Comparison of ENCODE assay signal across 8 cellular contexts in genomic region chr20:45970646-45971424, GRCh38. TPM values are rescaled to one million over a fixed set of nuclear protein-coding genes. Genes with fewer than 3 reads are reported as not detected.
DNase-seq lines count a peak whose midpoint lies in the region; ATAC-seq and TF ChIP-seq lines count a peak whose summit lies in the region.

No MANE protein-coding gene starts in this region.

- peaks cover 10% of the 10 kb centered on the region for H3K4me1 Mint-ChIP-seq in activated T-helper 2 cell treated with anti-CD3 and anti-CD28 coated beads, Interferon-gamma antibody, Interleukin-2, Interleukin-4, amounts not matched to agents 10 μg/mL and 5 μg/mL and 100 μg/mL, durations not matched to agents 14 hours and 24 hours and 36 hours (ENCODE audit: low read depth)

- H3K4me1 ChIP-seq in left ventricle myocardium inferior = peaks cover 29% of the 10 kb centered on the region
- H3K4me1 ChIP-seq in rectal smooth muscle tissue (ENCODE audit: control insufficient read depth, insufficient read depth, low read length) = peaks cover 8% of the 10 kb centered on the region

- H3K9me3 Mint-ChIP-seq in activated T-helper 2 cell treated with anti-CD3 and anti-CD28 coated beads, Interferon-gamma antibody, Interleukin-2, Interleukin-4, amounts not matched to agents 10 μg/mL and 5 μg/mL and 100 μg/mL, durations not matched to agents 14 hours and 24 hours and 36 hours = no peaks in the 10 kb centered on the region

- peaks cover 29% of the 10 kb centered on the region for H3K36me3 Mint-ChIP-seq in activated T-helper 2 cell treated with anti-CD3 and anti-CD28 coated beads, Interferon-gamma antibody, Interleukin-2, Interleukin-4, amounts not matched to agents 10 μg/mL and 5 μg/mL and 100 μg/mL, durations not matched to agents 14 hours and 24 hours and 36 hours (ENCODE audit: low read depth)

- peak overlapping the region; percentile 99 for H3K27ac Mint-ChIP-seq in activated T-helper 2 cell treated with anti-CD3 and anti-CD28 coated beads, Interferon-gamma antibody, Interleukin-2, Interleukin-4, amounts not matched to agents 10 μg/mL and 5 μg/mL and 100 μg/mL, durations not matched to agents 14 hours and 24 hours and 36 hours

- H3K9me3 ChIP-seq in left ventricle myocardium inferior (replicated peaks) = no peaks in the 10 kb centered on the region

- intact Hi-C loops in activated T-helper 2 cell treated with anti-CD3 and anti-CD28 coated beads, Interferon-gamma antibody, Interleukin-2, Interleukin-4, amounts not matched to agents 10 μg/mL and 5 μg/mL and 100 μg/mL, durations not matched to agents 14 hours and 24 hours and 36 hours (cut with micrococcal nuclease) = loop anchor here (5.0 to 10.0 kb wide), 2 partner anchors 41 to 76 kb away; partner anchors contain the start of genes CTSA and NEURL2
- intact Hi-C loops in left ventricle myocardium inferior (cut with micrococcal nuclease) = no loop called here

- peaks cover 38% of the 10 kb centered on the region for H3K36me3 ChIP-seq in left ventricle myocardium inferior
- H3K36me3 ChIP-seq in rectal smooth muscle tissue (ENCODE audit: control insufficient read depth, insufficient read depth, low read length) = peaks cover 21% of the 10 kb centered on the region

- H3K27me3 Mint-ChIP-seq in activated T-helper 2 cell treated with anti-CD3 and anti-CD28 coated beads, Interferon-gamma antibody, Interleukin-2, Interleukin-4, amounts not matched to agents 10 μg/mL and 5 μg/mL and 100 μg/mL, durations not matched to agents 14 hours and 24 hours and 36 hours (ENCODE audit: low read depth) = peaks cover under 1% of the 10 kb centered on the region

- ATAC-seq in HG03108 (IDR thresholded peaks at IDR 0.05; ENCODE audit: unreplicated experiment) (peak; percentile 10), GM19397 (IDR thresholded peaks at IDR 0.05; ENCODE audit: unreplicated experiment) (no peak)

- peak overlapping the region; percentile 92 for H3K4me3 ChIP-seq in GM12875 (ENCODE audit: low read depth, low read length)
- H3K4me3 ChIP-seq in left ventricle myocardium inferior = peak overlapping the region; percentile 77
- H3K4me3 ChIP-seq in rectal smooth muscle tissue (ENCODE audit: low read length) = peak overlapping the region; percentile 99

- H3K27ac ChIP-seq in left ventricle myocardium inferior (replicated peaks) = peak overlapping the region; percentile 99
- peak overlapping the region; percentile 100 for H3K27ac ChIP-seq in rectal smooth muscle tissue (ENCODE audit: low read depth, low read length)

- H3K4me3 Mint-ChIP-seq in activated T-helper 2 cell treated with anti-CD3 and anti-CD28 coated beads, Interferon-gamma antibody, Interleukin-2, Interleukin-4, amounts not matched to agents 10 μg/mL and 5 μg/mL and 100 μg/mL, durations not matched to agents 14 hours and 24 hours and 36 hours (ENCODE audit: low read depth) = peak overlapping the region; percentile 85

- H3K27me3 ChIP-seq in left ventricle myocardium inferior (ENCODE audit: low read depth) (no peaks in the 10 kb centered on the region), rectal smooth muscle tissue (ENCODE audit: control insufficient read depth, insufficient read depth, low read length) (no peaks in the 10 kb centered on the region)

- peak overlapping the region; percentile 84 for H3K9ac ChIP-seq in rectal smooth muscle tissue (ENCODE audit: low read length)

- no peak for DNase-seq in activated T-helper 2 cell treated with anti-CD3 and anti-CD28 coated beads, Interferon-gamma antibody, Interleukin-2, Interleukin-4, amounts not matched to agents 10 μg/mL and 5 μg/mL and 100 μg/mL, durations not matched to agents 14 hours and 24 hours and 36 hours (ENCODE audit: low spot score)
- DNase-seq in left ventricle myocardium inferior (no peak), D341Med (ENCODE audit: low spot score) (no peak), putamen (ENCODE audit: low spot score) (no peak)

- TF ChIP-seq CTCF in GM12875 (IDR thresholded peaks at IDR 0.05; ENCODE audit: borderline replicate concordance, insufficient read depth, low read depth, low read length) (no peak), left ventricle myocardium inferior (IDR thresholded peaks at IDR 0.05; ENCODE audit: borderline replicate concordance) (no peak)

RNA-seq across cellular contexts. Expression of gene ZNF335, which starts 1.2 kb away (rescaled TPM):
- 35.7 and 36.1 TPM in 2 replicates for total RNA-seq in activated T-helper 2 cell treated with anti-CD3 and anti-CD28 coated beads, Interferon-gamma antibody, Interleukin-2, Interleukin-4, amounts not matched to agents 10 μg/mL and 5 μg/mL and 100 μg/mL, durations not matched to agents 14 hours and 24 hours and 36 hours
- total RNA-seq in left ventricle myocardium inferior = 8.1 TPM

RNA-seq across cellular contexts. Expression of gene PCIF1, which starts 36.4 kb away (rescaled TPM):
- 27.5 and 28.6 TPM in 2 replicates for total RNA-seq in activated T-helper 2 cell treated with anti-CD3 and anti-CD28 coated beads, Interferon-gamma antibody, Interleukin-2, Interleukin-4, amounts not matched to agents 10 μg/mL and 5 μg/mL and 100 μg/mL, durations not matched to agents 14 hours and 24 hours and 36 hours
- 21.9 TPM for total RNA-seq in left ventricle myocardium inferior

RNA-seq across cellular contexts. Expression of gene MMP9, which starts 37.9 kb away (rescaled TPM):
- total RNA-seq in activated T-helper 2 cell treated with anti-CD3 and anti-CD28 coated beads, Interferon-gamma antibody, Interleukin-2, Interleukin-4, amounts not matched to agents 10 μg/mL and 5 μg/mL and 100 μg/mL, durations not matched to agents 14 hours and 24 hours and 36 hours = 0.16 TPM in 1 of 2 replicates, not detected in the other
- total RNA-seq in left ventricle myocardium inferior = 0.58 TPM

RNA-seq across cellular contexts. Expression of gene SLC12A5, which starts 58.2 kb away (rescaled TPM):
- total RNA-seq in activated T-helper 2 cell treated with anti-CD3 and anti-CD28 coated beads, Interferon-gamma antibody, Interleukin-2, Interleukin-4, amounts not matched to agents 10 μg/mL and 5 μg/mL and 100 μg/mL, durations not matched to agents 14 hours and 24 hours and 36 hours = 0.73 TPM in 1 of 2 replicates, not detected in the other
- total RNA-seq in left ventricle myocardium inferior = not detected

RNA-seq across cellular contexts. Expression of gene PLTP, which starts 58.9 kb away (rescaled TPM):
- 5.5 TPM in 2 replicates for total RNA-seq in activated T-helper 2 cell treated with anti-CD3 and anti-CD28 coated beads, Interferon-gamma antibody, Interleukin-2, Interleukin-4, amounts not matched to agents 10 μg/mL and 5 μg/mL and 100 μg/mL, durations not matched to agents 14 hours and 24 hours and 36 hours
- 84.1 TPM for total RNA-seq in left ventricle myocardium inferior
